ENCODE assay signal across 21 cellular contexts in the genomic region with DNA sequence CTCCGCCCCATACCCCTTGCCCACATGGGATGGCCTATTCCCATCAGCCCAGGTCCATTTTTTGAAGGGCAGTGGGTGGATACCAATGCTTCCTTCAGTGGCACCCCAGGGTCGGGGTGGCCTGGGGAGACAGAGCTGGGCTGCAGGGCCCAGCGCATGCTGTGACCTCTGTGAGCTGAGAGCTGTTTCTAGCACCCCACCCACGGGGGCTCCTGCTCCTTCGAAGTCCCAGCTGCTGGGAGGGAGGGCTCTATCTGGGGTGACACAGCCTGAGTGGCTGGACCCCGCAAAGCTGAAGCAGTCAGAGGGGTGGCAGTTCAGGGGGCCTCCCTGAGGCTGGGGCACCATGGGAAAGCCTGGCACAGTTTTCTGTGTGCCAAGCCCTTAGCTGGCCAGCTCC. TPM values are rescaled to one million over a fixed set of nuclear protein-coding genes. Genes with fewer than 3 reads are reported as not detected.
"Had no signal": no experiment of that assay in that cellular context is flagged by ENCODE, and none has a peak within 500 bp of the region (broad histone marks: within the 10 kb centered on the region; RNA-seq: fewer than 3 reads in every experiment).

No MANE protein-coding gene starts in this region.

- H3K27me3 ChIP-seq: ascending aorta, body of pancreas had no signal

- H3K27ac ChIP-seq: body of pancreas had no signal

- H3K9me3 ChIP-seq: ascending aorta, body of pancreas had no signal

- ATAC-seq: activated naive CD4-positive, alpha-beta T cell treated with anti-CD3 and anti-CD28 coated beads, Interleukin-2, amount 50 U/mL, for 72 hours; activated naive CD8-positive, alpha-beta T cell treated with anti-CD3 and anti-CD28 coated beads, Interleukin-2, amount 50 U/mL, for 24 hours; activated T-cell treated with anti-CD3 and anti-CD28 coated beads, Interleukin-2, amount 50 U/mL, for 4 hours; body of pancreas; T-helper 17 cell had no signal

- H3K4me3 ChIP-seq: ascending aorta, body of pancreas had no signal

- DNase-seq: activated B cell treated with CpG ODN at 0.5 μM for 24 hours; activated CD4-positive, alpha-beta memory T cell treated with anti-CD3 and anti-CD28 coated beads for 36 hours; activated CD4-positive, alpha-beta T cell treated with anti-CD3 and anti-CD28 coated beads, Interleukin-2, amount 10 ng/mL, durations not matched to agents 7 days and 5 days; activated CD8-positive, alpha-beta memory T cell treated with anti-CD3 and anti-CD28 coated beads for 24 hours; activated effector memory CD4-positive, alpha-beta T cell treated with anti-CD3 and anti-CD28 coated beads, Interleukin-2, amount 50 U/mL, for 16 hours; activated naive CD4-positive, alpha-beta T cell treated with Interleukin-2 at 50 U/mL for 16 hours; activated naive CD8-positive, alpha-beta T cell treated with anti-CD3 and anti-CD28 coated beads, Interleukin-2, amount 50 U/mL, for 24 hours; activated T-cell treated with anti-CD3 and anti-CD28 coated beads, Interleukin-2, amount 50 U/mL, for 4 hours; amniotic stem cell; Kasumi-1; KBM-7; NCI-H2029; NCI-H2107; NCI-H226; NCI-H82; T-helper 17 cell; T1000 had no signal

RNA-seq across cellular contexts. Expression of a gene that starts 24.6 kb away (rescaled TPM):
- total RNA-seq: activated B cell treated with CpG ODN at 0.5 μM for 24 hours had no signal

RNA-seq across cellular contexts. Expression of a gene that starts 31.2 kb away (rescaled TPM):
- total RNA-seq: activated CD4-positive, alpha-beta T cell treated with anti-CD3 and anti-CD28 coated beads, Interleukin-2, amount 10 ng/mL, durations not matched to agents 7 days and 5 days; activated naive CD4-positive, alpha-beta T cell treated with anti-CD3 and anti-CD28 coated beads, Interleukin-2, amount 50 U/mL, for 72 hours; OCI-LY7 had no signal
